In genomic region chr4:1987296-1987695, GRCh38 we compare ENCODE assay signal across 29 cellular contexts.
"Had no signal": no experiment of that assay in that cellular context is flagged by ENCODE, and none has a peak within 500 bp of the region (broad histone marks: within the 10 kb centered on the region; RNA-seq: fewer than 3 reads in every experiment).

No MANE protein-coding gene starts in this region.

- H3K27ac ChIP-seq: adrenal gland, body of pancreas, colonic mucosa, gastrocnemius medialis, left ventricle myocardium inferior, thoracic aorta, vagina had no signal

- H3K27ac Mint-ChIP-seq: activated CD4-positive, alpha-beta T cell treated with anti-CD3 and anti-CD28 coated beads, Interleukin-2, amount 10 ng/mL, durations not matched to agents 7 days and 5 days; activated CD8-positive, alpha-beta memory T cell treated with anti-CD3 and anti-CD28 coated beads, Interleukin-2, amount 10 ng/mL, durations not matched to agents 7 days and 5 days; activated CD8-positive, alpha-beta T cell treated with anti-CD3 and anti-CD28 coated beads for 36 hours; activated naive CD4-positive, alpha-beta T cell treated with anti-CD3 and anti-CD28 coated beads for 36 hours; activated naive CD8-positive, alpha-beta T cell treated with anti-CD3 and anti-CD28 coated beads for 36 hours; activated T-helper 1 cell treated with anti-CD3 and anti-CD28 coated beads, Interleukin-12 subunit alpha, Interleukin-12 subunit beta, Interleukin-2, Interleukin-4 antibody, amounts not matched to agents 30 ng/mL and 10 ng/mL and 1 ng/mL, durations not matched to agents 14 hours and 24 hours and 36 hours; nephron progenitor cell; WTC11 had no signal

- H3K4me1 ChIP-seq: body of pancreas, colonic mucosa, gastrocnemius medialis had no signal

- H3K4me3 Mint-ChIP-seq: activated CD4-positive, alpha-beta T cell treated with anti-CD3 and anti-CD28 coated beads, Interleukin-2, amount 10 ng/mL, durations not matched to agents 7 days and 5 days; activated CD8-positive, alpha-beta memory T cell treated with anti-CD3 and anti-CD28 coated beads, Interleukin-2, amount 10 ng/mL, durations not matched to agents 7 days and 5 days; activated CD8-positive, alpha-beta T cell treated with anti-CD3 and anti-CD28 coated beads for 36 hours; activated naive CD4-positive, alpha-beta T cell treated with anti-CD3 and anti-CD28 coated beads for 36 hours; activated naive CD8-positive, alpha-beta T cell treated with anti-CD3 and anti-CD28 coated beads for 36 hours; activated T-helper 1 cell treated with anti-CD3 and anti-CD28 coated beads, Interleukin-12 subunit alpha, Interleukin-12 subunit beta, Interleukin-2, Interleukin-4 antibody, amounts not matched to agents 30 ng/mL and 10 ng/mL and 1 ng/mL, durations not matched to agents 14 hours and 24 hours and 36 hours; nephron progenitor cell; WTC11 had no signal

- H3K9me3 ChIP-seq: adrenal gland, body of pancreas, colonic mucosa, gastrocnemius medialis, left ventricle myocardium inferior, mucosa of descending colon, thoracic aorta, vagina had no signal

- H3K4me1 Mint-ChIP-seq: activated CD4-positive, alpha-beta T cell treated with anti-CD3 and anti-CD28 coated beads, Interleukin-2, amount 10 ng/mL, durations not matched to agents 7 days and 5 days; activated CD8-positive, alpha-beta memory T cell treated with anti-CD3 and anti-CD28 coated beads, Interleukin-2, amount 10 ng/mL, durations not matched to agents 7 days and 5 days; activated naive CD8-positive, alpha-beta T cell treated with anti-CD3 and anti-CD28 coated beads for 36 hours; nephron progenitor cell; WTC11 had no signal

- DNase-seq: activated CD4-positive, alpha-beta T cell treated with anti-CD3 and anti-CD28 coated beads for 1 hour; activated CD4-positive, alpha-beta T cell treated with anti-CD3 and anti-CD28 coated beads, Interleukin-2, amount 10 ng/mL, durations not matched to agents 7 days and 5 days; activated CD8-positive, alpha-beta memory T cell treated with anti-CD3 and anti-CD28 coated beads, Interleukin-2, amount 10 ng/mL, durations not matched to agents 7 days and 5 days; activated CD8-positive, alpha-beta T cell treated with anti-CD3 and anti-CD28 coated beads for 36 hours; activated naive CD4-positive, alpha-beta T cell treated with anti-CD3 and anti-CD28 coated beads for 36 hours; activated naive CD8-positive, alpha-beta T cell treated with anti-CD3 and anti-CD28 coated beads for 36 hours; activated T-cell treated with anti-CD3 and anti-CD28 coated beads for 4 hours; adrenal gland; aorta; body of pancreas; effector memory CD4-positive, alpha-beta T cell; gastrocnemius medialis; glutamatergic neuron; left ventricle myocardium inferior; mesendoderm; mucosa of descending colon; nephron progenitor cell; nucleus accumbens; stimulated activated naive CD4-positive, alpha-beta T cell treated with Interleukin-2 at 50 U/mL for 16 hours; T-helper 2 cell; trophoblast cell had no signal

- H3K4me3 ChIP-seq: adrenal gland, body of pancreas, colonic mucosa, dorsolateral prefrontal cortex, gastrocnemius medialis, left ventricle myocardium inferior, lung, mucosa of descending colon, thoracic aorta, vagina had no signal

- H3K27me3 Mint-ChIP-seq: activated CD4-positive, alpha-beta T cell treated with anti-CD3 and anti-CD28 coated beads, Interleukin-2, amount 10 ng/mL, durations not matched to agents 7 days and 5 days; activated CD8-positive, alpha-beta memory T cell treated with anti-CD3 and anti-CD28 coated beads, Interleukin-2, amount 10 ng/mL, durations not matched to agents 7 days and 5 days; activated CD8-positive, alpha-beta T cell treated with anti-CD3 and anti-CD28 coated beads for 36 hours; activated naive CD8-positive, alpha-beta T cell treated with anti-CD3 and anti-CD28 coated beads for 36 hours had no signal

- H3K27me3 ChIP-seq: adrenal gland, body of pancreas, colonic mucosa, dorsolateral prefrontal cortex, gastrocnemius medialis, vagina had no signal

- ATAC-seq: activated CD8-positive, alpha-beta memory T cell treated with anti-CD3 and anti-CD28 coated beads, Interleukin-2, amount 10 ng/mL, durations not matched to agents 7 days and 5 days; activated CD8-positive, alpha-beta T cell treated with anti-CD3 and anti-CD28 coated beads for 36 hours; body of pancreas; gastrocnemius medialis; right cardiac atrium; WTC11 had no signal

- H3K9me3 Mint-ChIP-seq: activated CD4-positive, alpha-beta T cell treated with anti-CD3 and anti-CD28 coated beads, Interleukin-2, amount 10 ng/mL, durations not matched to agents 7 days and 5 days; activated CD8-positive, alpha-beta T cell treated with anti-CD3 and anti-CD28 coated beads for 36 hours; activated naive CD4-positive, alpha-beta T cell treated with anti-CD3 and anti-CD28 coated beads for 36 hours; activated naive CD8-positive, alpha-beta T cell treated with anti-CD3 and anti-CD28 coated beads for 36 hours; activated T-helper 1 cell treated with anti-CD3 and anti-CD28 coated beads, Interleukin-12 subunit alpha, Interleukin-12 subunit beta, Interleukin-2, Interleukin-4 antibody, amounts not matched to agents 30 ng/mL and 10 ng/mL and 1 ng/mL, durations not matched to agents 14 hours and 24 hours and 36 hours; nephron progenitor cell; WTC11 had no signal
